In the genomic region with DNA sequence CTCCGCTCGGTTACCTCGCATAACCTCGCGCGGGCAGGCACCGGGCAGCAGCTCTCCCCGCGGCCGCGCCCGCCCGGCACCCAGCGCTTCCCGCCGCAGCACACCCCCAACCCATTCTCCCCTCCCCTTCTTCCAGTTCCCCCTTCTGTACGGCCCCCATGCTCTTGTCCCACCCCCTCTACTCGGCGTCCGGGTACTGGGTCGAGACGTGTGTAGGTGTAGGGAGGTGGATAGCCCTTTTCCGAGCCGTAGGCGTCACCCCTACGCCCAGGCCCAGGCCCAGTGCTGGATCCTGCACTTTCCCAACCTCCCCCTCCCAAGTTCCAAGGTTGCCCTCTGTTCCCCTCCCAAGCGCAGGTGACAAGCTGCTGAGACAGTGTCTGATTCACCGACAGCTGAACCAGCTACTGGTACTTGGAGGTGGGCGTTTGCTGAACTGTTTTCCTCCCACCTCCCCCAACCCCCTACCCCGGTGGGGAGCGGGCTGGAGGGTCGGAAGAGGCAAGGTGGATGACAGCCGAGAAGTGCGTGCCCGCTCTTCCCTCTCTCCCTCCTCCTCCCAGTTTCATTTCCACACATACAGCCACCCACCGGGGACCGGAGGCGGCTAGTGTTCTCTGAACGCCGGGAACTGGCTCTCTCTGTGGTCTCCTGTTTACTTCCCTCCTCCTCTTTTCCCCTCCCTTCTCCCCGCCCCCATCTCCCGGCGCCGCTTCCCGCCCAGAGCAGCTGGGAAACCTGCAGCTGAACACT, we compare ENCODE assay signal across 8 cellular contexts. TPM values are rescaled to one million over a fixed set of nuclear protein-coding genes. Genes with fewer than 3 reads are reported as not detected.
DNase-seq lines count a peak whose midpoint lies in the region; ATAC-seq lines count a peak whose summit lies in the region.

No MANE protein-coding gene starts in this region.

- intact Hi-C loops in left cardiac atrium (cut with DNase I), result loop anchor here in 1 of 2 donors (1.0 kb wide), 2 partner anchors 8 to 181 kb away; no protein-coding TSS in a partner anchor

- peak; percentile 18 for ATAC-seq in GM21717 (IDR thresholded peaks at IDR 0.05; ENCODE audit: unreplicated experiment)
- peak; percentile 43 to 53 for ATAC-seq in left cardiac atrium

- DNase-seq in DMS79 treated with DMSO at 0.1 percent for 48 hours (lab: John Stamatoyannopoulos, UW) (peak; percentile 45), LoVo (ENCODE audit: low spot score) (peak; percentile 29), SIG-M5 (lab: John Stamatoyannopoulos, UW) (peak; percentile 25), amygdala (lab: John Stamatoyannopoulos, UW) (peak in 55 of 56 donors; percentile 42 to 92 (median 78)), left cardiac atrium (peak; percentile 94), pons (ENCODE audit: low spot score) (peak; percentile 91), GM19238 (ENCODE audit: insufficient read length, low spot score) (no peak)

RNA-seq across cellular contexts. Expression of gene KLF9, which starts 6.0 kb away (rescaled TPM):
- 10 to 100 TPM; 56.2 to 78.9 TPM for total RNA-seq in left cardiac atrium
